ENCODE assay signal across 18 cellular contexts in the genomic region with DNA sequence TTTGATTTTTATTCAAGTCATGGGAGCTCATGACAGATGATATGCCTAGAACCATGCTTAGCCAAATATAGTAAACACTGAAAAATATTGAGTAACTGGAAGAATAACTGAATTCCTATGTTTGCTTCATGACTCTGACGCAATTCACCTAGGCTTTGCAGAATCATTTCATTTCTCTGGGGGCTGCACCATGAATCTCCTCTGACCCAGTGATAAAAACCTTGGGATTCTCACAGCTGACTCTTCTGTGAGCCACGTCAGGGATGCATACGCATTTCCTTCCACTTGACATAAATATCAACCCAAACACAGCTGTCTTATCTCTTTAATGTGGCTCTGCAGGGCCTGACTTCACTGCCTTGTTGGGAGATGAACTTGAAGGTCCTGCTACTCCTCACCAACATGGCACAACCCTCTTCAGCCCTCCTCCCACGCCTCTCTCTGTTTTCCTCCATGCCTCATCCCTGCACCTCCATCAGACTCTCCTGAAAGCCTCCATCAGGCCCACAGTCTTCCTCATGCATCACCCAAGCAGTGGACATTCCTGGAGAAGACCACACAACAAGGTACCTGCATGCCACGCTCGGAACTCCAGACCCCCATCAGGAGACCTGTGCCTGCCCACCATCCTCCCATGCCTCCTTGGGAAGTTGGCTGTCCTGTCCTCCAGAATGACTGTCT. TPM values are rescaled to one million over a fixed set of nuclear protein-coding genes. Genes with fewer than 3 reads are reported as not detected.
DNase-seq lines count a peak whose midpoint lies in the region; ATAC-seq and TF ChIP-seq lines count a peak whose summit lies in the region.
"Had no signal": no experiment of that assay in that cellular context is flagged by ENCODE, and none has a peak within 500 bp of the region (broad histone marks: within the 10 kb centered on the region; RNA-seq: fewer than 3 reads in every experiment).

No MANE protein-coding gene starts in this region.

- H3K9me3 Mint-ChIP-seq in stimulated activated memory B cell treated with anti-CD40 and anti-IgM and Interleukin-4, amounts not matched to agents 10 μg/mL and 1 μg/mL and 100 μg/mL, for 72 hours, result peaks cover 3% of the 10 kb centered on the region
- H3K9me3 Mint-ChIP-seq: activated naive CD4-positive, alpha-beta T cell treated with anti-CD3 and anti-CD28 coated beads, Interleukin-2, amount 10 ng/mL, durations not matched to agents 7 days and 5 days; natural killer cell had no signal

- no peaks in the 10 kb centered on the region for H3K4me1 Mint-ChIP-seq in stimulated activated memory B cell treated with anti-CD40 and anti-IgM and Interleukin-4, amounts not matched to agents 10 μg/mL and 1 μg/mL and 100 μg/mL, for 72 hours
- H3K4me1 Mint-ChIP-seq: activated naive CD4-positive, alpha-beta T cell treated with anti-CD3 and anti-CD28 coated beads, Interleukin-2, amount 10 ng/mL, durations not matched to agents 7 days and 5 days; natural killer cell had no signal

- no peak overlapping the region for H3K4me3 ChIP-seq in fibroblast of villous mesenchyme (ENCODE audit: low read depth, low read length)
- H3K4me3 ChIP-seq: heart right ventricle, spleen had no signal

- H3K27ac Mint-ChIP-seq in stimulated activated memory B cell treated with anti-CD40 and anti-IgM and Interleukin-4, amounts not matched to agents 10 μg/mL and 1 μg/mL and 100 μg/mL, for 72 hours, result no peak overlapping the region
- H3K27ac Mint-ChIP-seq: activated naive CD4-positive, alpha-beta T cell treated with anti-CD3 and anti-CD28 coated beads, Interleukin-2, amount 10 ng/mL, durations not matched to agents 7 days and 5 days; natural killer cell had no signal

- H3K4me3 Mint-ChIP-seq in stimulated activated memory B cell treated with anti-CD40 and anti-IgM and Interleukin-4, amounts not matched to agents 10 μg/mL and 1 μg/mL and 100 μg/mL, for 72 hours, result no peak overlapping the region
- H3K4me3 Mint-ChIP-seq: activated naive CD4-positive, alpha-beta T cell treated with anti-CD3 and anti-CD28 coated beads, Interleukin-2, amount 10 ng/mL, durations not matched to agents 7 days and 5 days; natural killer cell had no signal

- H3K27me3 Mint-ChIP-seq in stimulated activated memory B cell treated with anti-CD40 and anti-IgM and Interleukin-4, amounts not matched to agents 10 μg/mL and 1 μg/mL and 100 μg/mL, for 72 hours, result no peaks in the 10 kb centered on the region
- H3K27me3 Mint-ChIP-seq: activated naive CD4-positive, alpha-beta T cell treated with anti-CD3 and anti-CD28 coated beads, Interleukin-2, amount 10 ng/mL, durations not matched to agents 7 days and 5 days had no signal

- DNase-seq in GM03348 (ENCODE audit: low spot score), result peak; percentile 53
- DNase-seq in amniotic epithelial cell (ENCODE audit: low read depth), result peak; percentile 100
- DNase-seq in fibroblast of villous mesenchyme (ENCODE audit: low read depth), result peak; percentile 99
- no peak for DNase-seq in epidermal melanocyte (ENCODE audit: insufficient read length, low spot score)
- no peak for DNase-seq in NCI-H1694 (lab: John Stamatoyannopoulos, UW)
- DNase-seq: activated naive CD4-positive, alpha-beta T cell treated with anti-CD3 and anti-CD28 coated beads, Interleukin-2, amount 10 ng/mL, durations not matched to agents 7 days and 5 days; activated T-cell treated with anti-CD3 and anti-CD28 coated beads, Interleukin-2, amount 50 U/mL, for 1 hour; heart right ventricle; islet precursor cell; natural killer cell; NCI-H2029 treated with DMSO at 0.1 percent for 48 hours; RPMI8226; spleen; stimulated activated CD8-positive, alpha-beta memory T cell treated with anti-CD3 and anti-CD28 coated beads, Interleukin-4, amount 100 ng/mL, for 48 hours had no signal

- peak; percentile 31 for ATAC-seq in stimulated activated memory B cell treated with anti-CD40 and anti-IgM and Interleukin-4, amounts not matched to agents 10 μg/mL and 1 μg/mL and 100 μg/mL, for 72 hours
- no peak for ATAC-seq in GM19035 (IDR thresholded peaks at IDR 0.05; ENCODE audit: unreplicated experiment)
- ATAC-seq in GM21390 (IDR thresholded peaks at IDR 0.05; ENCODE audit: unreplicated experiment), result no peak
- ATAC-seq: natural killer cell had no signal

- no peak for TF ChIP-seq CTCF in fibroblast of villous mesenchyme (IDR thresholded peaks at IDR 0.05; ENCODE audit: insufficient read depth, low read depth, low read length)

- H3K36me3 Mint-ChIP-seq in stimulated activated memory B cell treated with anti-CD40 and anti-IgM and Interleukin-4, amounts not matched to agents 10 μg/mL and 1 μg/mL and 100 μg/mL, for 72 hours, result no peaks in the 10 kb centered on the region
- H3K36me3 Mint-ChIP-seq: activated naive CD4-positive, alpha-beta T cell treated with anti-CD3 and anti-CD28 coated beads, Interleukin-2, amount 10 ng/mL, durations not matched to agents 7 days and 5 days; natural killer cell had no signal

RNA-seq across cellular contexts. Expression of a gene that starts 29.8 kb away (rescaled TPM):
- total RNA-seq in fibroblast of villous mesenchyme, result 1,329 and 1,968 TPM in 2 replicates
- total RNA-seq: endothelial cell of umbilical vein had no signal

Comparison
In these comparisons a context has a peak if more than half of its experiments do, and no peak if none do; other contexts are left out.
1. DNase-seq: peak in GM03348 (single experiment), amniotic epithelial cell (single experiment) and fibroblast of villous mesenchyme (single experiment); none in epidermal melanocyte (single experiment) and NCI-H1694 (single experiment).